ENCODE assay signal across 8 cellular contexts in genomic region chr3:16509721-16510619, GRCh38. TPM values are rescaled to one million over a fixed set of nuclear protein-coding genes. Genes with fewer than 3 reads are reported as not detected.
DNase-seq lines count a peak whose midpoint lies in the region; ATAC-seq, FAIRE-seq and TF ChIP-seq lines count a peak whose summit lies in the region.

No MANE protein-coding gene starts in this region.

- no peaks in the 10 kb centered on the region for H3K27me3 Mint-ChIP-seq in naive thymus-derived CD4-positive, alpha-beta T cell

- peak; percentile 22 for ATAC-seq in GM21381 (IDR thresholded peaks at IDR 0.05; ENCODE audit: unreplicated experiment)
- ATAC-seq in naive thymus-derived CD4-positive, alpha-beta T cell, result no peak

- H3K9me3 Mint-ChIP-seq in naive thymus-derived CD4-positive, alpha-beta T cell, result peaks cover 0 to 5% (median 0%) of the 10 kb centered on the region in 11 donors

- H3K9me2 ChIP-seq in OCI-LY1 (ENCODE audit: low read depth, low read length), result no peaks in the 10 kb centered on the region

- peaks cover 77% of the 10 kb centered on the region for H3K4me1 ChIP-seq in OCI-LY1 (ENCODE audit: insufficient read depth, low read length, severe bottlenecking)
- H3K4me1 ChIP-seq in naive thymus-derived CD4-positive, alpha-beta T cell (ENCODE audit: control insufficient read depth in 2 of 2, insufficient read depth in 2 of 2, low read length in 2 of 2), result peaks cover 44 to 58% of the 10 kb centered on the region in 2 donors
- H3K4me1 ChIP-seq in tibial artery, result peaks cover 0 to 55% (median 21%) of the 10 kb centered on the region in 4 donors

- CTCF ChIA-PET in naive thymus-derived CD4-positive, alpha-beta T cell (lab: Charles Lee), result no interaction called here

- H3K9me3 ChIP-seq in OCI-LY1 (ENCODE audit: low read length), result no peaks in the 10 kb centered on the region
- H3K9me3 ChIP-seq in naive thymus-derived CD4-positive, alpha-beta T cell (ENCODE audit: control insufficient read depth in 2 of 3, low read length in 3 of 3), result no peaks in the 10 kb centered on the region
- H3K9me3 ChIP-seq in tibial artery, result no peaks in the 10 kb centered on the region

- DNase-seq in GM12891 (ENCODE audit: insufficient read length, low spot score), result no peak
- no peak for DNase-seq in naive thymus-derived CD4-positive, alpha-beta T cell
- DNase-seq in NCI-H526 (lab: John Stamatoyannopoulos, UW), result no peak
- no peak for DNase-seq in tibial artery
- DNase-seq in stimulated activated CD4-positive, alpha-beta T cell treated with anti-CD3 and anti-CD28 coated beads, Interleukin-4, amount 100 ng/mL, for 4 hours, result no peak
- no peak for DNase-seq in NCI-H524 treated with DMSO at 0.1 percent for 48 hours (lab: John Stamatoyannopoulos, UW)

- peaks cover 89% of the 10 kb centered on the region for H3K79me2 ChIP-seq in OCI-LY1 (ENCODE audit: insufficient read depth, low read length)

- POLR2A ChIA-PET in naive thymus-derived CD4-positive, alpha-beta T cell (lab: Charles Lee), result interaction anchor here (0.6 to 4.6 kb wide), 6 partner anchors 12 to 225 kb away, joined by 3 to 39 read pairs (median 4); no protein-coding TSS in a partner anchor

- TF ChIP-seq POLR2A in GM12891 (IDR thresholded peaks at IDR 0.05; ENCODE audit: low read depth, low read length), result peak; percentile 90

- peak overlapping the region; percentile 98 for H3K4me2 ChIP-seq in OCI-LY1 (ENCODE audit: low read length)

- peak overlapping the region in 9 of 10 donors; percentile 27 to 98 (median 82) for H3K4me3 Mint-ChIP-seq in naive thymus-derived CD4-positive, alpha-beta T cell

- TF ChIP-seq CTCF in OCI-LY1 (IDR thresholded peaks at IDR 0.05; ENCODE audit: low read length) (no peak), tibial artery (IDR thresholded peaks at IDR 0.05) (no peak)

- no peaks in the 10 kb centered on the region for H4K20me1 ChIP-seq in OCI-LY1 (ENCODE audit: insufficient read depth, low read length)

- no peaks in the 10 kb centered on the region for H3K27me3 ChIP-seq in OCI-LY1 (ENCODE audit: insufficient read depth, low read length)
- H3K27me3 ChIP-seq in naive thymus-derived CD4-positive, alpha-beta T cell (ENCODE audit: control insufficient read depth in 2 of 2, insufficient read depth in 2 of 2, low read length in 2 of 2), result no peaks in the 10 kb centered on the region
- no peaks in the 10 kb centered on the region for H3K27me3 ChIP-seq in tibial artery

- intact Hi-C loops in naive thymus-derived CD4-positive, alpha-beta T cell (cut with micrococcal nuclease), result loop anchor here in 1 of 2 donors (5.0 kb wide), 1 partner anchor 642 kb away; no protein-coding TSS in a partner anchor
- intact Hi-C loops in tibial artery (cut with DNase I; ENCODE audit: low total_unique reads), result loop anchor here (10.0 kb wide), 1 partner anchor 105 kb away; no protein-coding TSS in a partner anchor

- peak overlapping the region; percentile 95 for H3K4me3 ChIP-seq in OCI-LY1 (ENCODE audit: low read depth, low read length, poor library complexity, severe bottlenecking)
- H3K4me3 ChIP-seq in naive thymus-derived CD4-positive, alpha-beta T cell (ENCODE audit: low read length), result no peak overlapping the region
- H3K4me3 ChIP-seq in tibial artery, result no peak overlapping the region

- H3K27ac Mint-ChIP-seq in naive thymus-derived CD4-positive, alpha-beta T cell, result peak overlapping the region; percentile 87 to 99 (median 95)

- FAIRE-seq in GM12891 (lab: Jason Lieb, UNC), result peak; percentile 78

- H3K4me1 Mint-ChIP-seq in naive thymus-derived CD4-positive, alpha-beta T cell, result peaks cover 65 to 85% (median 72%) of the 10 kb centered on the region in 7 donors

- H3K27ac ChIP-seq in OCI-LY1 (ENCODE audit: low read depth, low read length, poor library complexity, severe bottlenecking) (peak overlapping the region; percentile 99), tibial artery (peak overlapping the region in 1 of 2 donors; percentile 79)
- H3K27ac ChIP-seq in naive thymus-derived CD4-positive, alpha-beta T cell (ENCODE audit: low read depth, low read length), result peak overlapping the region; percentile 88

- peaks cover 8 to 23% (median 15%) of the 10 kb centered on the region in 5 donors for H3K36me3 Mint-ChIP-seq in naive thymus-derived CD4-positive, alpha-beta T cell

- peak overlapping the region; percentile 99 for H3K9ac ChIP-seq in OCI-LY1 (ENCODE audit: low read length)

- peaks cover 6% of the 10 kb centered on the region; the same call in 1 of the 2 replicates for H3F3A ChIP-seq in OCI-LY1 (ENCODE audit: insufficient read depth, low read length)

- H3K36me3 ChIP-seq in OCI-LY1 (ENCODE audit: insufficient read depth, low read length) (peaks cover 73% of the 10 kb centered on the region), tibial artery (peaks cover 0 to 6% (median 0%) of the 10 kb centered on the region in 3 donors)
- H3K36me3 ChIP-seq in naive thymus-derived CD4-positive, alpha-beta T cell (ENCODE audit: control insufficient read depth in 2 of 3, insufficient read depth in 3 of 3, low read length in 3 of 3), result peaks cover 0 to 16% (median 0%) of the 10 kb centered on the region in 3 experiments

- no peak overlapping the region for H2AFZ ChIP-seq in OCI-LY1 (ENCODE audit: low read length)

TF ChIP-seq in GM12891, 5 proteins besides CTCF, POLR2A, EP300 and RAD21:
- TF ChIP-seq POU2F2 (IDR thresholded peaks at IDR 0.05; ENCODE audit: low read depth, low read length), result peak; percentile 70; the same call in 1 of the 2 replicates
- no peak for TF ChIP-seq PAX5 (IDR thresholded peaks at IDR 0.05; ENCODE audit: insufficient read depth, low read length, severe bottlenecking)
- TF ChIP-seq POLR2AphosphoS5 (IDR thresholded peaks at IDR 0.05; ENCODE audit: low read depth, low read length), result peak; percentile 87
- TF ChIP-seq SPI1 (IDR thresholded peaks at IDR 0.05; ENCODE audit: low read depth, low read length), result peak; percentile 90
- peak; percentile 68 for TF ChIP-seq TAF1 (IDR thresholded peaks at IDR 0.05; ENCODE audit: low read depth, low read length)
TF ChIP-seq in GM12891: peak in this region for 4.

RNA-seq across cellular contexts. Expression of gene RFTN1, which starts 3.5 kb away (rescaled TPM):
- 168 TPM for polyA plus RNA-seq in GM12891 (2012; ENCODE audit: low read depth, missing spikeins)
- total RNA-seq in naive thymus-derived CD4-positive, alpha-beta T cell, result 10 to 100 TPM; 51.1 to 68.8 (median 61.5) TPM
- polyA plus RNA-seq in naive thymus-derived CD4-positive, alpha-beta T cell, result 10 to 100 TPM; 44.8 to 53.2 TPM
